In genomic region chr12:5506295-5506694, GRCh38 we compare ENCODE assay signal across 24 cellular contexts.
"Had no signal": no experiment of that assay in that cellular context is flagged by ENCODE, and none has a peak within 500 bp of the region (broad histone marks: within the 10 kb centered on the region; RNA-seq: fewer than 3 reads in every experiment).

No MANE protein-coding gene starts in this region.

- DNase-seq: activated CD4-positive, alpha-beta memory T cell treated with anti-CD3 and anti-CD28 coated beads, Interleukin-2, amount 10 ng/mL, durations not matched to agents 7 days and 5 days; activated CD4-positive, alpha-beta T cell treated with anti-CD3 and anti-CD28 coated beads for 1 hour; activated CD4-positive, alpha-beta T cell treated with anti-CD3 and anti-CD28 coated beads, Interleukin-2, amount 10 ng/mL, durations not matched to agents 7 days and 5 days; activated naive CD4-positive, alpha-beta T cell treated with Interleukin-2 at 50 U/mL for 16 hours; activated naive CD8-positive, alpha-beta T cell treated with anti-CD3 and anti-CD28 coated beads for 36 hours; activated T-cell treated with anti-CD3 and anti-CD28 coated beads, Interleukin-2, amount 50 U/mL, for 72 hours; caudate nucleus; effector CD4-positive, alpha-beta T cell; esophagus squamous epithelium; foreskin melanocyte; naive B cell; nephron progenitor cell; pancreas; stimulated activated CD4-positive, alpha-beta T cell treated with anti-CD3 and anti-CD28 coated beads, Interleukin-2, amount 100 ng/mL, for 48 hours; T-helper 2 cell had no signal

- H3K27me3 ChIP-seq: ascending aorta, pancreas had no signal

- H3K27ac ChIP-seq: ascending aorta, epithelial cell of prostate, esophagus squamous epithelium, pancreas, psoas muscle had no signal

- H3K4me3 ChIP-seq: ascending aorta, esophagus squamous epithelium, pancreas, psoas muscle had no signal

- H3K36me3 Mint-ChIP-seq: activated naive CD8-positive, alpha-beta T cell treated with anti-CD3 and anti-CD28 coated beads for 36 hours; brain; mesothelial cell of epicardium; naive B cell; WTC11 had no signal

- H3K4me1 Mint-ChIP-seq: activated CD4-positive, alpha-beta memory T cell treated with anti-CD3 and anti-CD28 coated beads, Interleukin-2, amount 10 ng/mL, durations not matched to agents 7 days and 5 days; activated CD4-positive, alpha-beta T cell treated with anti-CD3 and anti-CD28 coated beads, Interleukin-2, amount 10 ng/mL, durations not matched to agents 7 days and 5 days; activated naive CD8-positive, alpha-beta T cell treated with anti-CD3 and anti-CD28 coated beads for 36 hours; naive B cell had no signal

- H3K9me3 ChIP-seq: ascending aorta, esophagus squamous epithelium, pancreas, psoas muscle had no signal

- ATAC-seq: activated T-cell treated with anti-CD3 and anti-CD28 coated beads, Interleukin-2, amount 50 U/mL, for 72 hours; pancreas; WTC11 had no signal

- H3K27ac Mint-ChIP-seq: activated CD4-positive, alpha-beta memory T cell treated with anti-CD3 and anti-CD28 coated beads, Interleukin-2, amount 10 ng/mL, durations not matched to agents 7 days and 5 days; activated CD4-positive, alpha-beta T cell treated with anti-CD3 and anti-CD28 coated beads, Interleukin-2, amount 10 ng/mL, durations not matched to agents 7 days and 5 days; activated naive CD8-positive, alpha-beta T cell treated with anti-CD3 and anti-CD28 coated beads for 36 hours; activated T-cell treated with anti-CD3 and anti-CD28 coated beads, Interleukin-2, amount 50 U/mL, for 72 hours; dendritic cell treated with granulocyte-macrophage colony-stimulating factor and Interleukin-4, amounts not matched to agents 40 ng/mL and 50 ng/mL, for 4 days; mesothelial cell of epicardium; naive B cell; nephron progenitor cell; stimulated activated naive CD8-positive, alpha-beta T cell treated with anti-CD3 and anti-CD28 coated beads, Interleukin-15, Interleukin-2, amounts not matched to agents 100 ng/mL and 50 ng/mL, for 24 hours; type B pancreatic cell; WTC11 had no signal

- H3K4me1 ChIP-seq: ascending aorta, pancreas, psoas muscle had no signal

- H3K36me3 ChIP-seq: ascending aorta, esophagus squamous epithelium, pancreas had no signal

- H3K9me3 Mint-ChIP-seq: activated CD4-positive, alpha-beta memory T cell treated with anti-CD3 and anti-CD28 coated beads, Interleukin-2, amount 10 ng/mL, durations not matched to agents 7 days and 5 days; activated CD4-positive, alpha-beta T cell treated with anti-CD3 and anti-CD28 coated beads, Interleukin-2, amount 10 ng/mL, durations not matched to agents 7 days and 5 days; activated naive CD8-positive, alpha-beta T cell treated with anti-CD3 and anti-CD28 coated beads for 36 hours; activated T-cell treated with anti-CD3 and anti-CD28 coated beads, Interleukin-2, amount 50 U/mL, for 72 hours; brain; dendritic cell treated with granulocyte-macrophage colony-stimulating factor and Interleukin-4, amounts not matched to agents 40 ng/mL and 50 ng/mL, for 4 days; mesothelial cell of epicardium; naive B cell; nephron progenitor cell; stimulated activated naive CD8-positive, alpha-beta T cell treated with anti-CD3 and anti-CD28 coated beads, Interleukin-15, Interleukin-2, amounts not matched to agents 100 ng/mL and 50 ng/mL, for 24 hours; type B pancreatic cell; WTC11 had no signal

- H3K4me3 Mint-ChIP-seq: activated CD4-positive, alpha-beta memory T cell treated with anti-CD3 and anti-CD28 coated beads, Interleukin-2, amount 10 ng/mL, durations not matched to agents 7 days and 5 days; activated CD4-positive, alpha-beta T cell treated with anti-CD3 and anti-CD28 coated beads, Interleukin-2, amount 10 ng/mL, durations not matched to agents 7 days and 5 days; activated naive CD8-positive, alpha-beta T cell treated with anti-CD3 and anti-CD28 coated beads for 36 hours; activated T-cell treated with anti-CD3 and anti-CD28 coated beads, Interleukin-2, amount 50 U/mL, for 72 hours; brain; dendritic cell treated with granulocyte-macrophage colony-stimulating factor and Interleukin-4, amounts not matched to agents 40 ng/mL and 50 ng/mL, for 4 days; mesothelial cell of epicardium; naive B cell; nephron progenitor cell; stimulated activated naive CD8-positive, alpha-beta T cell treated with anti-CD3 and anti-CD28 coated beads, Interleukin-15, Interleukin-2, amounts not matched to agents 100 ng/mL and 50 ng/mL, for 24 hours; type B pancreatic cell; WTC11 had no signal
